ENCODE assay signal across 9 cellular contexts in genomic region chr3:122942937-122943827, GRCh38.
DNase-seq lines count a peak whose midpoint lies in the region; ATAC-seq and TF ChIP-seq lines count a peak whose summit lies in the region.
"Had no signal": no experiment of that assay in that cellular context is flagged by ENCODE, and none has a peak within 500 bp of the region (broad histone marks: within the 10 kb centered on the region; RNA-seq: fewer than 3 reads in every experiment).

No MANE protein-coding gene starts in this region.

- no peak overlapping the region for H2BK120ac ChIP-seq in trophoblast cell (ENCODE audit: insufficient read depth, low read length, poor library complexity)

- no peaks in the 10 kb centered on the region for H3K36me3 ChIP-seq in trophoblast cell (ENCODE audit: control insufficient read depth in 1 of 2, insufficient read depth in 2 of 2, low read length in 2 of 2)

- H2AFZ ChIP-seq in trophoblast cell (ENCODE audit: insufficient read depth, low read length, poor library complexity): no peak overlapping the region

- H3K79me2 ChIP-seq in trophoblast cell (ENCODE audit: control insufficient read depth, insufficient read depth, low read length, poor library complexity): no peaks in the 10 kb centered on the region

- H2AK5ac ChIP-seq in trophoblast cell (ENCODE audit: low read length): no peak overlapping the region

- peaks cover 3 to 7% (median 3%) of the 10 kb centered on the region in 3 donors for H3K27me3 Mint-ChIP-seq in CD14-positive monocyte (ENCODE audit: low read depth in 3 of 3)
- peaks cover 10% of the 10 kb centered on the region for H3K27me3 Mint-ChIP-seq in activated T-helper 2 cell treated with anti-CD3 and anti-CD28 coated beads, Interferon-gamma antibody, Interleukin-2, Interleukin-4, amounts not matched to agents 10 μg/mL and 5 μg/mL and 100 μg/mL, durations not matched to agents 14 hours and 24 hours and 36 hours (ENCODE audit: low read depth)

- peak; percentile 95 for TF ChIP-seq CTCF in CD14-positive monocyte (IDR thresholded peaks at IDR 0.05)

- H4K8ac ChIP-seq in trophoblast cell (ENCODE audit: low read depth, low read length): no peak overlapping the region

- H3K18ac ChIP-seq in trophoblast cell (ENCODE audit: low read length): no peak overlapping the region

- H3K4me3 ChIP-seq in trophoblast cell (ENCODE audit: low read depth, low read length): no peak overlapping the region
- H3K4me3 ChIP-seq: skin epidermis had no signal

- no peaks in the 10 kb centered on the region for H3K79me1 ChIP-seq in trophoblast cell (ENCODE audit: low read length)

- H3K23ac ChIP-seq in trophoblast cell (ENCODE audit: low read length): no peak overlapping the region

- no peak overlapping the region for H2BK5ac ChIP-seq in trophoblast cell (ENCODE audit: low read depth, low read length, poor library complexity)

- no peak overlapping the region for H3K9ac ChIP-seq in trophoblast cell (ENCODE audit: low read length)

- H3K9me3 Mint-ChIP-seq in CD14-positive monocyte: peaks cover 0 to 3% (median 0%) of the 10 kb centered on the region in 7 donors
- H3K9me3 Mint-ChIP-seq in activated T-helper 2 cell treated with anti-CD3 and anti-CD28 coated beads, Interferon-gamma antibody, Interleukin-2, Interleukin-4, amounts not matched to agents 10 μg/mL and 5 μg/mL and 100 μg/mL, durations not matched to agents 14 hours and 24 hours and 36 hours: no peaks in the 10 kb centered on the region

- DNase-seq in CD14-positive monocyte (ENCODE audit: low spot score) (no peak), NCI-H345 (lab: John Stamatoyannopoulos, UW) (peak; percentile 42), head of caudate nucleus (peak; percentile 36 to 86 (median 73)), trophoblast cell (peak; percentile 81 to 89)
- DNase-seq in activated T-helper 2 cell treated with anti-CD3 and anti-CD28 coated beads, Interferon-gamma antibody, Interleukin-2, Interleukin-4, amounts not matched to agents 10 μg/mL and 5 μg/mL and 100 μg/mL, durations not matched to agents 14 hours and 24 hours and 36 hours (ENCODE audit: low spot score): peak; percentile 15

- no peak overlapping the region for H3K27ac Mint-ChIP-seq in CD14-positive monocyte
- no peak overlapping the region for H3K27ac Mint-ChIP-seq in activated T-helper 2 cell treated with anti-CD3 and anti-CD28 coated beads, Interferon-gamma antibody, Interleukin-2, Interleukin-4, amounts not matched to agents 10 μg/mL and 5 μg/mL and 100 μg/mL, durations not matched to agents 14 hours and 24 hours and 36 hours

- peaks cover 0 to 2% of the 10 kb centered on the region in 2 experiments for H3K4me1 ChIP-seq in trophoblast cell (ENCODE audit: control insufficient read depth in 1 of 2, insufficient read depth in 2 of 2, low read length in 2 of 2)

- WGBS in trophoblast cell (ENCODE audit: extremely low coverage, insufficient coverage, insufficient read length): no CpG with 5 or more reads among the region's 23 CpGs

- peaks cover 29% of the 10 kb centered on the region for H3K4me1 Mint-ChIP-seq in CD14-positive monocyte
- H3K4me1 Mint-ChIP-seq in activated T-helper 2 cell treated with anti-CD3 and anti-CD28 coated beads, Interferon-gamma antibody, Interleukin-2, Interleukin-4, amounts not matched to agents 10 μg/mL and 5 μg/mL and 100 μg/mL, durations not matched to agents 14 hours and 24 hours and 36 hours (ENCODE audit: low read depth): no peaks in the 10 kb centered on the region

- ATAC-seq in GM21576 (IDR thresholded peaks at IDR 0.05; ENCODE audit: unreplicated experiment) (peak; percentile 47), HG03280 (IDR thresholded peaks at IDR 0.05; ENCODE audit: unreplicated experiment) (no peak), HG03520 (IDR thresholded peaks at IDR 0.05; ENCODE audit: unreplicated experiment) (no peak)

- H3K14ac ChIP-seq in trophoblast cell (ENCODE audit: low read length): no peak overlapping the region

- no peak overlapping the region for H3K4me2 ChIP-seq in trophoblast cell (ENCODE audit: low read length)

- no peak overlapping the region for H4K91ac ChIP-seq in trophoblast cell (ENCODE audit: low read depth, low read length)

- H4K12ac ChIP-seq in trophoblast cell (ENCODE audit: low read depth, low read length): no peak overlapping the region

- no peaks in the 10 kb centered on the region for H3K27me3 ChIP-seq in trophoblast cell (ENCODE audit: insufficient read depth, low read length)

- no peak overlapping the region for H3K27ac ChIP-seq in trophoblast cell (ENCODE audit: low read depth, low read length)
- H3K27ac ChIP-seq: skin epidermis had no signal

- intact Hi-C loops in CD14-positive monocyte (cut with micrococcal nuclease): no loop called here
- intact Hi-C loops in activated T-helper 2 cell treated with anti-CD3 and anti-CD28 coated beads, Interferon-gamma antibody, Interleukin-2, Interleukin-4, amounts not matched to agents 10 μg/mL and 5 μg/mL and 100 μg/mL, durations not matched to agents 14 hours and 24 hours and 36 hours (cut with micrococcal nuclease): loop anchor here (2.0 to 10.0 kb wide), 2 partner anchors 86 to 312 kb away; no protein-coding TSS in a partner anchor
- intact Hi-C loops in head of caudate nucleus (cut with DNase I): loop anchor here (2.0 kb wide), 1 partner anchor 86 kb away; no protein-coding TSS in a partner anchor

- no peaks in the 10 kb centered on the region for H3K36me3 Mint-ChIP-seq in CD14-positive monocyte
- H3K36me3 Mint-ChIP-seq in activated T-helper 2 cell treated with anti-CD3 and anti-CD28 coated beads, Interferon-gamma antibody, Interleukin-2, Interleukin-4, amounts not matched to agents 10 μg/mL and 5 μg/mL and 100 μg/mL, durations not matched to agents 14 hours and 24 hours and 36 hours (ENCODE audit: low read depth): no peaks in the 10 kb centered on the region

- H2BK12ac ChIP-seq in trophoblast cell (ENCODE audit: low read length): no peak overlapping the region

- no peak overlapping the region for H3K4me3 Mint-ChIP-seq in CD14-positive monocyte
- no peak overlapping the region for H3K4me3 Mint-ChIP-seq in activated T-helper 2 cell treated with anti-CD3 and anti-CD28 coated beads, Interferon-gamma antibody, Interleukin-2, Interleukin-4, amounts not matched to agents 10 μg/mL and 5 μg/mL and 100 μg/mL, durations not matched to agents 14 hours and 24 hours and 36 hours (ENCODE audit: low read depth)

- no peaks in the 10 kb centered on the region for H3K9me3 ChIP-seq in trophoblast cell (ENCODE audit: insufficient read depth, low read depth, low read length)

- no peak overlapping the region for H3K4ac ChIP-seq in trophoblast cell (ENCODE audit: low read depth, low read length)

Comparison
In these comparisons a context has a peak if more than half of its experiments do, and no peak if none do; other contexts are left out.
1. intact Hi-C loops: an anchor here in activated T-helper 2 cell treated with anti-CD3 and anti-CD28 coated beads, Interferon-gamma antibody, Interleukin-2, Interleukin-4, amounts not matched to agents 10 μg/mL and 5 μg/mL and 100 μg/mL, durations not matched to agents 14 hours and 24 hours and 36 hours (2.0 to 10.0 kb wide) and head of caudate nucleus (2.0 kb wide); none called in CD14-positive monocyte.